In the genomic region with DNA sequence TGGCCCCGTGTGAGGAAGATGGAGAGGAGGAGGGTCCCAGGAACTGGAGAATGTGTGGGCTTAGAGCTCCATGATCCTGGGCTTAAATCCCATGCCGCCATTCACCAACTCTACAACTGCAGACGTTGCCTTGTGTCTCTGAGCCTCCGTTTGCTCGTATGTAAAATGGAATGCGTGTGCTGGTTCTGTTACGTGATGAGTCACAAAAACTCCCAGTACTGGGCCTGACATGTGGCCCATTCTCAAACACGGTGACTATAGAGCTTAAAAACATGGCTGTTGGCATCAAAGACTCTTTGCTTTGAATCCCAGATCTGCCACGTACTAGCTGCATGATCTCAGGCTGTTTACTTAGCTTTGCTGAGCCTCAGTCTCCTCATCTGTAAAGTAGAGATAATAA, we compare ENCODE assay signal across 19 cellular contexts. TPM values are rescaled to one million over a fixed set of nuclear protein-coding genes. Genes with fewer than 3 reads are reported as not detected.
DNase-seq lines count a peak whose midpoint lies in the region; ATAC-seq and TF ChIP-seq lines count a peak whose summit lies in the region.
"Had no signal": no experiment of that assay in that cellular context is flagged by ENCODE, and none has a peak within 500 bp of the region (broad histone marks: within the 10 kb centered on the region; RNA-seq: fewer than 3 reads in every experiment).

No MANE protein-coding gene starts in this region.

- no peak overlapping the region for H3K9ac ChIP-seq in trophoblast cell (ENCODE audit: low read length)

- H2BK120ac ChIP-seq in trophoblast cell (ENCODE audit: insufficient read depth, low read length, poor library complexity), result no peak overlapping the region

- POLR2A ChIA-PET in Panc1 (lab: Charles Lee), result no interaction called here

- H3K27ac ChIP-seq in Panc1 (ENCODE audit: low read length), result peak overlapping the region; percentile 69
- H3K27ac ChIP-seq in trophoblast cell (ENCODE audit: low read depth, low read length), result no peak overlapping the region
- H3K27ac ChIP-seq: 22Rv1, A549, C4-2B had no signal

- in situ Hi-C loops in Panc1 (cut with HindIII; ENCODE audit: low pct_unique_long_range_greater_than_20kb, low sequenced_read_pairs), result no loop called here

- H3K9me3 ChIP-seq in Panc1 (ENCODE audit: control insufficient read depth, insufficient read depth, low read depth, low read length) (no peaks in the 10 kb centered on the region; the same call in 1 of the 2 replicates), trophoblast cell (ENCODE audit: insufficient read depth, low read depth, low read length) (peaks cover 7% of the 10 kb centered on the region)

- peak overlapping the region; percentile 43 for H3K27ac Mint-ChIP-seq in glutamatergic neuron (ENCODE audit: unreplicated experiment)
- H3K27ac Mint-ChIP-seq: B cell; CD4-positive, alpha-beta T cell; CD8-positive, alpha-beta T cell had no signal

- peaks cover 3% of the 10 kb centered on the region for H3K4me1 Mint-ChIP-seq in glutamatergic neuron (ENCODE audit: low read depth, unreplicated experiment)
- H3K4me1 Mint-ChIP-seq: B cell had no signal

- H3K4me2 ChIP-seq in trophoblast cell (ENCODE audit: low read length), result no peak overlapping the region
- H3K4me2 ChIP-seq: A549 had no signal

- no peak overlapping the region for H2BK12ac ChIP-seq in trophoblast cell (ENCODE audit: low read length)

- no peak overlapping the region for H3K23ac ChIP-seq in trophoblast cell (ENCODE audit: low read length)

- BruUV-seq in Panc1 (replicated peaks; lab: Mats Ljungman, UMichigan), result no TSS peak

- H3K4me1 ChIP-seq in Panc1 (ENCODE audit: control insufficient read depth, insufficient read depth, low read length) (peaks cover 28% of the 10 kb centered on the region), trophoblast cell (ENCODE audit: control insufficient read depth in 1 of 2, insufficient read depth in 2 of 2, low read length in 2 of 2) (peaks cover 5 to 7% of the 10 kb centered on the region in 2 experiments)

- no peaks in the 10 kb centered on the region for H3K27me3 ChIP-seq in Panc1 (ENCODE audit: control insufficient read depth, insufficient read depth, low read length)
- no peaks in the 10 kb centered on the region for H3K27me3 ChIP-seq in trophoblast cell (ENCODE audit: insufficient read depth, low read length)
- H3K27me3 ChIP-seq: BLaER1 treated with 17β-estradiol and CSF1 and Interleukin-3, amounts not matched to agents 10 nM and 100 nM had no signal

- H3K4me3 Mint-ChIP-seq in glutamatergic neuron (ENCODE audit: unreplicated experiment), result no peak overlapping the region
- H3K4me3 Mint-ChIP-seq: B cell; CD4-positive, alpha-beta T cell; CD8-positive, alpha-beta T cell had no signal

- H3K36me3 ChIP-seq in Panc1 (ENCODE audit: control insufficient read depth, insufficient read depth, low read length) (no peaks in the 10 kb centered on the region), trophoblast cell (ENCODE audit: control insufficient read depth in 1 of 2, insufficient read depth in 2 of 2, low read length in 2 of 2) (no peaks in the 10 kb centered on the region)
- H3K36me3 ChIP-seq: BLaER1 treated with 17β-estradiol and CSF1 and Interleukin-3, amounts not matched to agents 10 nM and 100 nM had no signal

- peaks cover 14% of the 10 kb centered on the region for H3K9me3 Mint-ChIP-seq in glutamatergic neuron (ENCODE audit: unreplicated experiment)
- H3K9me3 Mint-ChIP-seq: CD8-positive, alpha-beta T cell had no signal

- TF ChIP-seq CTCF in Panc1 (IDR thresholded peaks at IDR 0.05) (no peak), glutamatergic neuron (IDR thresholded peaks at IDR 0.05; ENCODE audit: partially characterized antibody, unreplicated experiment) (no peak)

- peaks cover 19% of the 10 kb centered on the region for H3K36me3 Mint-ChIP-seq in glutamatergic neuron (ENCODE audit: unreplicated experiment)
- H3K36me3 Mint-ChIP-seq: CD8-positive, alpha-beta T cell had no signal

- no peak overlapping the region for H4K12ac ChIP-seq in trophoblast cell (ENCODE audit: low read depth, low read length)

- H3K18ac ChIP-seq in trophoblast cell (ENCODE audit: low read length), result no peak overlapping the region

- H2AFZ ChIP-seq in trophoblast cell (ENCODE audit: insufficient read depth, low read length, poor library complexity), result no peak overlapping the region

- DNase-seq in Panc1 (ENCODE audit: low read depth, low spot score) (no peak), glutamatergic neuron (no peak), trophoblast cell (peak; percentile 64 to 79), putamen (ENCODE audit: low spot score) (peak; percentile 42), left ventricle myocardium superior (no peak), activated gamma-delta T cell treated with Interleukin-2 at 50 U/mL for 16 hours (no peak)
- DNase-seq in activated CD4-positive, alpha-beta T cell treated with anti-CD3 and anti-CD28 coated beads for 1 hour, result no peak
- DNase-seq: AML-193; Caco-2; Calu3; CD4-positive, alpha-beta T cell; CD8-positive, alpha-beta T cell; DMS79 treated with DMSO at 0.1 percent for 48 hours; GF-D8 had no signal

- ATAC-seq in Panc1 (no peak), left ventricle myocardium superior (no peak)
- ATAC-seq: A549; CD8-positive, alpha-beta T cell had no signal

- H3K27me3 Mint-ChIP-seq in glutamatergic neuron (ENCODE audit: unreplicated experiment), result peaks cover 17% of the 10 kb centered on the region

- no CpG with 5 or more reads among the region's 9 CpGs for WGBS in trophoblast cell (ENCODE audit: extremely low coverage, insufficient coverage, insufficient read length)

- no peak overlapping the region for H2BK5ac ChIP-seq in trophoblast cell (ENCODE audit: low read depth, low read length, poor library complexity)

- no peak overlapping the region for H3K4me3 ChIP-seq in Panc1 (ENCODE audit: low read depth in 2 of 2, low read length in 2 of 2)
- no peak overlapping the region for H3K4me3 ChIP-seq in trophoblast cell (ENCODE audit: low read depth, low read length)
- H3K4me3 ChIP-seq: A549; BLaER1 treated with 17β-estradiol and CSF1 and Interleukin-3, amounts not matched to agents 10 nM and 100 nM had no signal

- no peak overlapping the region for H3K14ac ChIP-seq in trophoblast cell (ENCODE audit: low read length)

- H4K91ac ChIP-seq in trophoblast cell (ENCODE audit: low read depth, low read length), result no peak overlapping the region

- no peaks in the 10 kb centered on the region for H3K79me2 ChIP-seq in trophoblast cell (ENCODE audit: control insufficient read depth, insufficient read depth, low read length, poor library complexity)

- H3K79me1 ChIP-seq in trophoblast cell (ENCODE audit: low read length), result peaks cover 2% of the 10 kb centered on the region

- CTCF ChIA-PET in Panc1 (lab: Charles Lee), result no interaction called here

- no peak overlapping the region for H2AK5ac ChIP-seq in trophoblast cell (ENCODE audit: low read length)

- H3K4ac ChIP-seq in trophoblast cell (ENCODE audit: low read depth, low read length), result no peak overlapping the region

- H4K8ac ChIP-seq in trophoblast cell (ENCODE audit: low read depth, low read length), result no peak overlapping the region

- intact Hi-C loops in Panc1 (cut with micrococcal nuclease; ENCODE audit: unreplicated experiment) (no loop called here), left ventricle myocardium superior (cut with micrococcal nuclease) (no loop called here)

RNA-seq across cellular contexts. Expression of gene AFAP1, which starts 13.0 kb away (rescaled TPM):
- 94.7 TPM for total RNA-seq in Panc1 (2021; ENCODE audit: unreplicated experiment)
- polyA plus RNA-seq in Panc1 (2012; ENCODE audit: insufficient read length), result 90.7 TPM
- total RNA-seq in glutamatergic neuron (ENCODE audit: unreplicated experiment), result 528 TPM
- polyA plus RNA-seq in trophoblast cell (2013), result 14.8 and 15.5 TPM in 2 replicates
- total RNA-seq in left ventricle myocardium superior, result 7.7 TPM

Comparison
In these comparisons a context has a peak if more than half of its experiments do, and no peak if none do; other contexts are left out.
1. DNase-seq: peak in trophoblast cell (2 of 2) and putamen (single experiment); none in Panc1 (single experiment), glutamatergic neuron (single experiment), left ventricle myocardium superior (single experiment), activated CD4-positive, alpha-beta T cell treated with anti-CD3 and anti-CD28 coated beads for 1 hour (single experiment) and activated gamma-delta T cell treated with Interleukin-2 at 50 U/mL for 16 hours (single experiment).
2. RNA of gene AFAP1, which starts 13.0 kb away (total RNA-seq): 528 TPM in glutamatergic neuron (single experiment) and 94.7 TPM in Panc1 (single experiment); 7.7 TPM in left ventricle myocardium superior (single experiment); every median in the first group is over 10 times any median in the second.